9 cellular contexts compared by ENCODE assay signal in the genomic region with DNA sequence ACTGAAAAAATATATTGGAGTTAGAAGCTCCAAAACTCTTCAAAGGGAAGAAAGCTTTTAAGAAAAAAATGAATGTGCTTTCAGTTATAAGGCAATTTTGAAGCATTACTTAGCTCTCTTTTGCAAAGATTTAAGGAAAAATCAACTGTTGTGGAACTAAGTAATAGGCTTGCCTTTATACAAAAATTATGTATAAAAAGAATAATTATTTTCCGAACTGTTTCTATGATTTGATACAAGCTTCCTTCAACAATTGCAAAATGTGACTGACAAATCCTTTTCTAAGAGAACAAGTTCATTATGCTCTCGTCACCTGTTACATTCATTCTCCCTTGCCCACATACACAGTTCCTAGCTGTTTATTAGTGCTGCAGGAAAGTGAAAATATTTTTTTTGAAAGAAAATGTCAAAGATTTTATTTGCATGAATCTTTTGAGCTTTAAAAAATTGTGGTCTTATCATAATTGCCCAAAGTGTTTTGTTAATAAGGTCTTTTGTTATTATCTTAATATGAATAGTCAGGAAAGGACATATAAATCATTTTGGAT.
DNase-seq lines count a peak whose midpoint lies in the region; ATAC-seq and TF ChIP-seq lines count a peak whose summit lies in the region.
"Had no signal": no experiment of that assay in that cellular context is flagged by ENCODE, and none has a peak within 500 bp of the region (broad histone marks: within the 10 kb centered on the region; RNA-seq: fewer than 3 reads in every experiment).

No MANE protein-coding gene starts in this region.

- intact Hi-C loops in activated CD8-positive, alpha-beta T cell treated with anti-CD3 and anti-CD28 coated beads for 36 hours (cut with micrococcal nuclease) = no loop called here

- H3F3A ChIP-seq in SK-N-SH (replicated peaks; ENCODE audit: insufficient read depth) = no peaks in the 10 kb centered on the region

- H2AFZ ChIP-seq in SK-N-SH (ENCODE audit: low read depth) = no peak overlapping the region

- no peak overlapping the region for H3K9ac ChIP-seq in SK-N-SH

- ATAC-seq in activated CD8-positive, alpha-beta T cell treated with anti-CD3 and anti-CD28 coated beads for 36 hours = no peak

- no peaks in the 10 kb centered on the region for H3K27me3 ChIP-seq in AG04450 (ENCODE audit: control insufficient read depth, insufficient read depth, low read length)
- no peaks in the 10 kb centered on the region for H3K27me3 ChIP-seq in SK-N-SH (ENCODE audit: insufficient read depth)

- peak overlapping the region; percentile 80 for H3K4me3 Mint-ChIP-seq in osteocyte (ENCODE audit: unreplicated experiment)
- H3K4me3 Mint-ChIP-seq in activated CD8-positive, alpha-beta T cell treated with anti-CD3 and anti-CD28 coated beads for 36 hours = no peak overlapping the region

- H3K4me1 ChIP-seq in SK-N-SH (ENCODE audit: control insufficient read depth in 1 of 2, insufficient read depth in 2 of 2, low read depth in 1 of 2, low read length in 1 of 2) = no peaks in the 10 kb centered on the region; a peak in 1 of 4 replicates

- no peaks in the 10 kb centered on the region for H3K9me3 ChIP-seq in AG04450 (ENCODE audit: control insufficient read depth, insufficient read depth, low read length)
- no peaks in the 10 kb centered on the region for H3K9me3 ChIP-seq in SK-N-SH

- H3K27ac Mint-ChIP-seq in osteocyte (ENCODE audit: unreplicated experiment) = peak overlapping the region; percentile 98
- no peak overlapping the region for H3K27ac Mint-ChIP-seq in activated CD8-positive, alpha-beta T cell treated with anti-CD3 and anti-CD28 coated beads for 36 hours

- H3K79me2 ChIP-seq in SK-N-SH (ENCODE audit: insufficient read depth) = no peaks in the 10 kb centered on the region

- TF ChIP-seq RAD21 in SK-N-SH (IDR thresholded peaks at IDR 0.05; ENCODE audit: low read length) = no peak

- H3K4me3 ChIP-seq in AG04450 (ENCODE audit: low read depth, low read length) = peak overlapping the region; percentile 60
- no peak overlapping the region for H3K4me3 ChIP-seq in SK-N-SH (ENCODE audit: low read depth in 2 of 2, low read length in 1 of 2)

- no peaks in the 10 kb centered on the region for H3K9me2 ChIP-seq in SK-N-SH

- CTCF ChIA-PET in AG04450 (lab: Charles Lee) (interaction anchor here (0.8 to 2.0 kb wide), 2 partner anchors 17 to 114 kb away, joined by 3 to 5 read pairs; no protein-coding TSS in a partner anchor), SK-N-SH (lab: Yijun Ruan, JAX) (interaction anchor here (0.8 to 1.3 kb wide), 4 partner anchors 10 to 26 kb away, joined by 3 to 5 read pairs (median 4); no protein-coding TSS in a partner anchor)
- CTCF ChIA-PET in activated CD8-positive, alpha-beta T cell treated with anti-CD3 and anti-CD28 coated beads for 36 hours (lab: Charles Lee) = interaction anchor here (0.9 to 1.1 kb wide), 3 partner anchors 10 to 18 kb away, joined by 3 to 4 read pairs (median 4); no protein-coding TSS in a partner anchor

- H3K27me3 Mint-ChIP-seq in osteocyte (ENCODE audit: unreplicated experiment) = no peaks in the 10 kb centered on the region
- H3K27me3 Mint-ChIP-seq in activated CD8-positive, alpha-beta T cell treated with anti-CD3 and anti-CD28 coated beads for 36 hours = peaks cover 4% of the 10 kb centered on the region

- no peaks in the 10 kb centered on the region for H3K36me3 ChIP-seq in SK-N-SH (replicated peaks in 1 of 2; ENCODE audit: control insufficient read depth in 1 of 2, insufficient read depth in 2 of 2, low read length in 1 of 2)

- TF ChIP-seq POLR2A in erythroblast (IDR thresholded peaks at IDR 0.05; ENCODE audit: low read length) = no peak

- no peak overlapping the region for H3K27ac ChIP-seq in AG04450 (ENCODE audit: low read depth, low read length)
- no peak overlapping the region for H3K27ac ChIP-seq in SK-N-SH (ENCODE audit: low read depth in 2 of 2, low read length in 1 of 2)

- no peak for TF ChIP-seq EP300 in SK-N-SH (IDR thresholded peaks at IDR 0.05; ENCODE audit: borderline replicate concordance in 1 of 2, low read depth in 1 of 2, low read length in 1 of 2)

- peaks cover 22% of the 10 kb centered on the region for H3K9me3 Mint-ChIP-seq in osteocyte (ENCODE audit: unreplicated experiment)
- no peaks in the 10 kb centered on the region for H3K9me3 Mint-ChIP-seq in activated CD8-positive, alpha-beta T cell treated with anti-CD3 and anti-CD28 coated beads for 36 hours

- peaks cover 31% of the 10 kb centered on the region for H3K4me1 Mint-ChIP-seq in osteocyte (ENCODE audit: unreplicated experiment)
- peaks cover 4% of the 10 kb centered on the region for H3K4me1 Mint-ChIP-seq in activated CD8-positive, alpha-beta T cell treated with anti-CD3 and anti-CD28 coated beads for 36 hours (ENCODE audit: low read depth)

- 61% methylated on average over 2 of the region's 2 CpGs for whole genome bisulfite sequencing in SK-N-SH (ENCODE audit: low lambda C conversion rate)

- H3K4me2 ChIP-seq in SK-N-SH = no peak overlapping the region

- POLR2A ChIA-PET in AG04450 (lab: Yijun Ruan, JAX) (interaction anchor here (0.5 kb wide), 1 partner anchor 89 kb away, joined by 10 read pairs; no protein-coding TSS in a partner anchor), SK-N-SH (lab: Yijun Ruan, JAX) (no interaction called here)
- POLR2A ChIA-PET in activated CD8-positive, alpha-beta T cell treated with anti-CD3 and anti-CD28 coated beads for 36 hours (lab: Charles Lee) = no interaction called here

- H3K36me3 Mint-ChIP-seq in osteocyte (ENCODE audit: unreplicated experiment) = peaks cover 26% of the 10 kb centered on the region
- no peaks in the 10 kb centered on the region for H3K36me3 Mint-ChIP-seq in activated CD8-positive, alpha-beta T cell treated with anti-CD3 and anti-CD28 coated beads for 36 hours (ENCODE audit: low read depth)

- no peaks in the 10 kb centered on the region for H4K20me1 ChIP-seq in SK-N-SH (ENCODE audit: insufficient read depth)

- DNase-seq in AG04450 (ENCODE audit: low read depth, low spot score) = no peak
- peak; percentile 53 for DNase-seq in NAMALWA (ENCODE audit: low spot score)
- DNase-seq in erythroblast (lab: John Stamatoyannopoulos, UW) = peak; percentile 21 to 44
- no peak for DNase-seq in osteocyte (ENCODE audit: extremely low spot score, unreplicated experiment)
- DNase-seq in DMS114 treated with DMSO at 0.1 percent for 48 hours (lab: John Stamatoyannopoulos, UW; ENCODE audit: unreplicated experiment) = no peak
- no peak for DNase-seq in SK-N-SH
- DNase-seq in NK-92 (lab: John Stamatoyannopoulos, UW; ENCODE audit: unreplicated experiment) = no peak
- DNase-seq in activated CD8-positive, alpha-beta T cell treated with anti-CD3 and anti-CD28 coated beads for 36 hours = no peak
- DNase-seq: NCI-H2171 had no signal

- no peak for TF ChIP-seq CTCF in AG04450 (IDR thresholded peaks at IDR 0.05; ENCODE audit: low read depth, low read length)
- no peak for TF ChIP-seq CTCF in osteocyte (IDR thresholded peaks at IDR 0.05)
- TF ChIP-seq CTCF in SK-N-SH (IDR thresholded peaks at IDR 0.05) = no peak
- no peak for TF ChIP-seq CTCF in activated CD8-positive, alpha-beta T cell treated with anti-CD3 and anti-CD28 coated beads for 36 hours (IDR thresholded peaks at IDR 0.05)

TF ChIP-seq in SK-N-SH, 30 proteins besides CTCF, POLR2A, EP300 and RAD21 (continues in another document):
- TF ChIP-seq TEAD4 (IDR thresholded peaks at IDR 0.05; ENCODE audit: borderline replicate concordance, insufficient read depth) (no peak), FOXM1 (IDR thresholded peaks at IDR 0.05; ENCODE audit: low read depth) (no peak), POLR2AphosphoS5 (IDR thresholded peaks at IDR 0.05; ENCODE audit: low read depth, low read length) (no peak), RXRA (IDR thresholded peaks at IDR 0.05; ENCODE audit: borderline replicate concordance, low read depth) (no peak)
- TF ChIP-seq, protein P1, sequence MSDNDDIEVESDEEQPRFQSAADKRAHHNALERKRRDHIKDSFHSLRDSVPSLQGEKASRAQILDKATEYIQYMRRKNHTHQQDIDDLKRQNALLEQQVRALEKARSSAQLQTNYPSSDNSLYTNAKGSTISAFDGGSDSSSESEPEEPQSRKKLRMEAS (IDR thresholded peaks at IDR 0.05; ENCODE audit: low read depth) = no peak
- TF ChIP-seq, protein P2, sequence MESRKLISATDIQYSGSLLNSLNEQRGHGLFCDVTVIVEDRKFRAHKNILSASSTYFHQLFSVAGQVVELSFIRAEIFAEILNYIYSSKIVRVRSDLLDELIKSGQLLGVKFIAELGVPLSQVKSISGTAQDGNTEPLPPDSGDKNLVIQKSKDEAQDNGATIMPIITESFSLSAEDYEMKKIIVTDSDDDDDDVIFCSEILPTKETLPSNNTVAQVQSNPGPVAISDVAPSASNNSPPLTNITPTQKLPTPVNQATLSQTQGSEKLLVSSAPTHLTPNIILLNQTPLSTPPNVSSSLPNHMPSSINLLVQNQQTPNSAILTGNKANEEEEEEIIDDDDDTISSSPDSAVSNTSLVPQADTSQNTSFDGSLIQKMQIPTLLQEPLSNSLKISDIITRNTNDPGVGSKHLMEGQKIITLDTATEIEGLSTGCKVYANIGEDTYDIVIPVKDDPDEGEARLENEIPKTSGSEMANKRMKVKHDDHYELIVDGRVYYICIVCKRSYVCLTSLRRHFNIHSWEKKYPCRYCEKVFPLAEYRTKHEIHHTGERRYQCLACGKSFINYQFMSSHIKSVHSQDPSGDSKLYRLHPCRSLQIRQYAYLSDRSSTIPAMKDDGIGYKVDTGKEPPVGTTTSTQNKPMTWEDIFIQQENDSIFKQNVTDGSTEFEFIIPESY (IDR thresholded peaks at IDR 0.05; ENCODE audit: borderline replicate concordance, low read depth) = no peak
- TF ChIP-seq, protein P3, sequence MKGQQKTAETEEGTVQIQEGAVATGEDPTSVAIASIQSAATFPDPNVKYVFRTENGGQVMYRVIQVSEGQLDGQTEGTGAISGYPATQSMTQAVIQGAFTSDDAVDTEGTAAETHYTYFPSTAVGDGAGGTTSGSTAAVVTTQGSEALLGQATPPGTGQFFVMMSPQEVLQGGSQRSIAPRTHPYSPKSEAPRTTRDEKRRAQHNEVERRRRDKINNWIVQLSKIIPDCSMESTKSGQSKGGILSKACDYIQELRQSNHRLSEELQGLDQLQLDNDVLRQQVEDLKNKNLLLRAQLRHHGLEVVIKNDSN (IDR thresholded peaks at IDR 0.05; ENCODE audit: borderline replicate concordance, low read depth) = no peak
- TF ChIP-seq, protein P4, sequence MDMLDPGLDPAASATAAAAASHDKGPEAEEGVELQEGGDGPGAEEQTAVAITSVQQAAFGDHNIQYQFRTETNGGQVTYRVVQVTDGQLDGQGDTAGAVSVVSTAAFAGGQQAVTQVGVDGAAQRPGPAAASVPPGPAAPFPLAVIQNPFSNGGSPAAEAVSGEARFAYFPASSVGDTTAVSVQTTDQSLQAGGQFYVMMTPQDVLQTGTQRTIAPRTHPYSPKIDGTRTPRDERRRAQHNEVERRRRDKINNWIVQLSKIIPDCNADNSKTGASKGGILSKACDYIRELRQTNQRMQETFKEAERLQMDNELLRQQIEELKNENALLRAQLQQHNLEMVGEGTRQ (IDR thresholded peaks at IDR 0.05; ENCODE audit: borderline replicate concordance, low read depth, low read length) = no peak

Comparison
In these comparisons a context has a peak if more than half of its experiments do, and no peak if none do; other contexts are left out.
1. DNase-seq: peak in NAMALWA (single experiment) and erythroblast (2 of 2); none in AG04450 (single experiment), osteocyte (single experiment), DMS114 treated with DMSO at 0.1 percent for 48 hours (single experiment), SK-N-SH (single experiment), NK-92 (single experiment) and activated CD8-positive, alpha-beta T cell treated with anti-CD3 and anti-CD28 coated beads for 36 hours (single experiment).